Comparison of ENCODE assay signal across 8 cellular contexts in the genomic region with DNA sequence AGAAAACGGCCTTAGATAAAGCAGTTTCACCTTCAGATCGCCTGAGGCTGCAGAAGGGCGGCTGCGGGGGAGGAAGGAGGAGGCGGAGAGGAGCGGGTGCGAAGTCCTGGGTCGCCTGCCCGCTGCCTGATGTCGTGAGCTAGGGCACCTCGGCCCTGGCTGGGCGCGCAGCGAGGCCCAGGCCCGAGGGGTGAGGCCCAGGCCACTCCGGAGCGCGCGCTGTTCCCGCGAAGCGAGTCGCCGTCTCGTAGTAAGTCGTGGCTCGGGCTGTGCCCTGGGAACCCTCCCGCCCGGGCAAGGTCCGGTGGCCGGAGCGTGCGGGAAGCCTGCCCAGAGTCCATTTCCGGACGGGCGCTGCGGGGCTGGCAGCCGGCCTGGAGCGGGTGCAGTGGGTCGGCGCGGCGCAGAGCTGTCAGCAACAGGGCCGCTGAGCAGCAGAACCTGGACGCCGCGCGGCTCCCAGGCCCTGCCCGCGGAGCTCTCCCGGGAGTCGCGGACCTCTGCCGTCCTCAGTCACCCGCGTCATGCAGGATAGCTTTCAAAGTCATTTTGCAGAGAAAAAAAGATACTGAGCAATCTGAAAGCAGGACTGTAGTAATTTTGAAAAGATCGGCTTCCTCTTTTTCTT. TPM values are rescaled to one million over a fixed set of nuclear protein-coding genes. Genes with fewer than 3 reads are reported as not detected.
A peak's percentile ranks its signal among the peaks of the same experiment; 100 is the strongest.
DNase-seq lines count a peak whose midpoint lies in the region; ATAC-seq and TF ChIP-seq lines count a peak whose summit lies in the region.

No MANE protein-coding gene starts in this region.

- no peak for TF ChIP-seq CTCF in PC-9 (conservative IDR thresholded peaks at IDR 0.05)
- no peak for TF ChIP-seq CTCF in right atrium auricular region (IDR thresholded peaks at IDR 0.05)

- H2AFZ ChIP-seq in PC-9 = no peak overlapping the region

- H3K9me3 ChIP-seq in PC-9 (ENCODE audit: insufficient read depth, low read depth) (0 out of 2 replicates have a peak, but pooled peaks cover 3% of the 10 kb centered on the region), right atrium auricular region (no peaks in the 10 kb centered on the region)

- peaks cover 23% of the 10 kb centered on the region for H3F3A ChIP-seq in PC-9 (ENCODE audit: insufficient read depth, low read depth)

- 0 out of 2 replicates have a peak overlapping the region, but pooled peaks have one; percentile 34 for H3K4me2 ChIP-seq in PC-9

- CTCF ChIA-PET in PC-9 (lab: Charles Lee) = no interaction called here

- no TSS peak for BruUV-seq in PC-9 (replicated peaks; lab: Mats Ljungman, UMichigan)

- H4K20me1 ChIP-seq in PC-9 (ENCODE audit: insufficient read depth) = no peaks in the 10 kb centered on the region

- DNase-seq in activated T-cell treated with anti-CD3 and anti-CD28 coated beads for 1 hour (ENCODE audit: low read depth) = peak; percentile 8
- no peak for DNase-seq in activated T-cell treated with anti-CD3 and anti-CD28 coated beads for 4 hours
- DNase-seq in PC-9 = no peak
- peak in 53 of 58 donors; percentile 12 to 83 (median 54) for DNase-seq in anterior cingulate cortex (lab: John Stamatoyannopoulos, UW)
- DNase-seq in right atrium auricular region (ENCODE audit: low spot score) = no peak
- peak; percentile 42 to 93 (median 58) for DNase-seq in posterior cingulate gyrus
- no peak for DNase-seq in NCI-H2107 treated with DMSO at 0.1 percent for 48 hours (lab: John Stamatoyannopoulos, UW; ENCODE audit: unreplicated experiment)

- H3K4me3 ChIP-seq in PC-9 (no peak overlapping the region), right atrium auricular region (peak overlapping the region; percentile 57 to 70)

- H3K27me3 ChIP-seq in PC-9 (ENCODE audit: insufficient read depth, low read depth) (no peaks in the 10 kb centered on the region), right atrium auricular region (no peaks in the 10 kb centered on the region)

- peak; percentile 48 for ATAC-seq in HG02973 (IDR thresholded peaks at IDR 0.05; ENCODE audit: unreplicated experiment)

- POLR2A ChIA-PET in PC-9 (lab: Charles Lee; ENCODE audit: unreplicated experiment) = no interaction called here

- intact Hi-C loops in PC-9 (cut with micrococcal nuclease; ENCODE audit: unreplicated experiment) = loop anchor here (5.0 kb wide), 1 partner anchor 241 kb away; no protein-coding TSS in a partner anchor
- intact Hi-C loops in posterior cingulate gyrus (cut with DNase I) = loop anchor here (5.0 kb wide), 2 partner anchors 34 to 71 kb away; no protein-coding TSS in a partner anchor

- H3K27ac ChIP-seq in PC-9 (peak overlapping the region; percentile 67), right atrium auricular region (peak overlapping the region; percentile 91 to 93)

- peaks cover 53% of the 10 kb centered on the region for H3K79me2 ChIP-seq in PC-9 (ENCODE audit: low read depth)

- H3K4me1 ChIP-seq in PC-9 (replicated peaks; ENCODE audit: insufficient read depth) = peaks cover 36% of the 10 kb centered on the region
- H3K4me1 ChIP-seq in right atrium auricular region = peaks cover 0 to 36% of the 10 kb centered on the region in 2 donors

- no peaks in the 10 kb centered on the region for H3K9me2 ChIP-seq in PC-9 (ENCODE audit: insufficient read depth)

- H3K36me3 ChIP-seq in PC-9 (ENCODE audit: low read depth) = peaks cover 13% of the 10 kb centered on the region
- H3K36me3 ChIP-seq in right atrium auricular region = no peaks in the 10 kb centered on the region

RNA-seq across cellular contexts. Expression of gene TRIM2, which starts 18.7 kb away (rescaled TPM):
- total RNA-seq in PC-9 (2021) = 56.0 and 87.0 TPM in 2 replicates
- 10 to 100 TPM; 17.7 to 29.9 TPM for total RNA-seq in right atrium auricular region

Comparison
In these comparisons a context has a peak if more than half of its experiments do, and no peak if none do; other contexts are left out.
1. DNase-seq: peak in activated T-cell treated with anti-CD3 and anti-CD28 coated beads for 1 hour (single experiment), anterior cingulate cortex (53 of 58) and posterior cingulate gyrus (10 of 10); none in activated T-cell treated with anti-CD3 and anti-CD28 coated beads for 4 hours (single experiment), PC-9 (0 of 2), right atrium auricular region (single experiment) and NCI-H2107 treated with DMSO at 0.1 percent for 48 hours (single experiment).